ENCODE assay signal across 16 cellular contexts in genomic region chr6:90123796-90124195, GRCh38.
DNase-seq lines count a peak whose midpoint lies in the region; ATAC-seq and TF ChIP-seq lines count a peak whose summit lies in the region.
"Had no signal": no experiment of that assay in that cellular context is flagged by ENCODE, and none has a peak within 500 bp of the region (broad histone marks: within the 10 kb centered on the region; RNA-seq: fewer than 3 reads in every experiment).

No MANE protein-coding gene starts in this region.

- ATAC-seq in stimulated activated naive CD8-positive, alpha-beta T cell treated with anti-CD3 and anti-CD28 coated beads, Interleukin-15, amount 100 ng/mL, for 72 hours: peak; percentile 76
- ATAC-seq in GM18870 (IDR thresholded peaks at IDR 0.05; ENCODE audit: unreplicated experiment): no peak
- ATAC-seq: body of pancreas, T-cell had no signal

- no peak overlapping the region for H3K27ac ChIP-seq in SK-N-SH (ENCODE audit: low read depth in 2 of 2, low read length in 1 of 2)
- H3K27ac ChIP-seq in fibroblast of lung (ENCODE audit: insufficient read depth, low read length): no peak overlapping the region
- no peak overlapping the region for H3K27ac ChIP-seq in PC-9
- H3K27ac ChIP-seq: BLaER1, body of pancreas had no signal

- no peak for TF ChIP-seq RAD21 in SK-N-SH (IDR thresholded peaks at IDR 0.05; ENCODE audit: low read length)

- POLR2A ChIA-PET in SK-N-SH (lab: Yijun Ruan, JAX): no interaction called here
- POLR2A ChIA-PET in PC-9 (lab: Charles Lee; ENCODE audit: unreplicated experiment): no interaction called here

- CTCF ChIA-PET in activated naive CD4-positive, alpha-beta T cell treated with anti-CD3 and anti-CD28 coated beads, Interleukin-2, amount 10 ng/mL, durations not matched to agents 7 days and 5 days (lab: Charles Lee): interaction anchor here (0.7 kb wide), 1 partner anchor 172 kb away, joined by 3 read pairs; no protein-coding TSS in a partner anchor
- CTCF ChIA-PET in SK-N-SH (lab: Yijun Ruan, JAX) (interaction anchor here (0.5 to 1.5 kb wide), 3 partner anchors 11 to 184 kb away, joined by 3 read pairs; no protein-coding TSS in a partner anchor), PC-9 (lab: Charles Lee) (no interaction called here)

- H3K4me1 ChIP-seq in SK-N-SH (ENCODE audit: control insufficient read depth in 1 of 2, insufficient read depth in 2 of 2, low read depth in 1 of 2, low read length in 1 of 2): peaks cover 0 to 9% of the 10 kb centered on the region in 2 experiments; a peak in 1 of 4 replicates
- H3K4me1 ChIP-seq in fibroblast of lung (ENCODE audit: control insufficient read depth, extremely low read depth, insufficient read depth, low read length): peaks cover 4% of the 10 kb centered on the region
- no peaks in the 10 kb centered on the region for H3K4me1 ChIP-seq in PC-9 (replicated peaks; ENCODE audit: insufficient read depth)
- H3K4me1 ChIP-seq: body of pancreas had no signal

- H2AFZ ChIP-seq in SK-N-SH (ENCODE audit: low read depth) (no peak overlapping the region), fibroblast of lung (ENCODE audit: low read length) (no peak overlapping the region), PC-9 (no peak overlapping the region)

- DNase-seq in activated naive CD4-positive, alpha-beta T cell treated with anti-CD3 and anti-CD28 coated beads, Interleukin-2, amount 10 ng/mL, durations not matched to agents 7 days and 5 days: no peak
- DNase-seq in SK-N-SH (no peak), fibroblast of lung (ENCODE audit: low read depth in 2 of 2) (peak; percentile 41 to 70), lower leg skin (ENCODE audit: low spot score in 2 of 2) (no peak), PC-9 (no peak)
- peak; percentile 31 to 58 for DNase-seq in stimulated activated naive CD8-positive, alpha-beta T cell treated with anti-CD3 and anti-CD28 coated beads, Interleukin-15, amount 100 ng/mL, for 72 hours
- DNase-seq: body of pancreas; DND-41; effector CD4-positive, alpha-beta T cell; H7; islet precursor cell; NCI-H2081 treated with DMSO at 0.1 percent for 48 hours; T-cell had no signal

- H3K36me3 ChIP-seq in SK-N-SH (replicated peaks in 1 of 2; ENCODE audit: control insufficient read depth in 1 of 2, insufficient read depth in 2 of 2, low read length in 1 of 2) (no peaks in the 10 kb centered on the region), fibroblast of lung (ENCODE audit: control insufficient read depth, insufficient read depth, low read length) (no peaks in the 10 kb centered on the region), PC-9 (ENCODE audit: low read depth) (no peaks in the 10 kb centered on the region)

- no peak for TF ChIP-seq CTCF in SK-N-SH (IDR thresholded peaks at IDR 0.05)
- no peak for TF ChIP-seq CTCF in fibroblast of lung (conservative IDR thresholded peaks at IDR 0.05 in 1 of 2, IDR thresholded peaks at IDR 0.05 in 1 of 2; ENCODE audit: low read depth in 1 of 2, low read length in 2 of 2)
- TF ChIP-seq CTCF in lower leg skin (IDR thresholded peaks at IDR 0.05): no peak
- no peak for TF ChIP-seq CTCF in PC-9 (conservative IDR thresholded peaks at IDR 0.05)

- TF ChIP-seq EP300 in SK-N-SH (IDR thresholded peaks at IDR 0.05; ENCODE audit: borderline replicate concordance in 1 of 2, low read depth in 1 of 2, low read length in 1 of 2): no peak

- no TSS peak for BruUV-seq in PC-9 (replicated peaks; lab: Mats Ljungman, UMichigan)

- H3K9me3 ChIP-seq in SK-N-SH (no peaks in the 10 kb centered on the region), fibroblast of lung (ENCODE audit: control insufficient read depth, insufficient read depth, low read depth, low read length) (no peaks in the 10 kb centered on the region), PC-9 (ENCODE audit: insufficient read depth, low read depth) (no peaks in the 10 kb centered on the region)
- H3K9me3 ChIP-seq: BLaER1, body of pancreas had no signal

- peak overlapping the region; percentile 30 for H3K27ac Mint-ChIP-seq in activated naive CD4-positive, alpha-beta T cell treated with anti-CD3 and anti-CD28 coated beads, Interleukin-2, amount 50 U/mL, for 24 hours
- H3K27ac Mint-ChIP-seq in activated naive CD4-positive, alpha-beta T cell treated with anti-CD3 and anti-CD28 coated beads, Interleukin-2, amount 10 ng/mL, durations not matched to agents 7 days and 5 days: no peak overlapping the region
- peak overlapping the region; percentile 59 to 84 for H3K27ac Mint-ChIP-seq in stimulated activated naive CD8-positive, alpha-beta T cell treated with anti-CD3 and anti-CD28 coated beads, Interleukin-15, amount 100 ng/mL, for 72 hours

- H3K9ac ChIP-seq in SK-N-SH (no peak overlapping the region), fibroblast of lung (ENCODE audit: insufficient read depth, low read length) (no peak overlapping the region)
- H3K9ac ChIP-seq: BLaER1 had no signal

- no peaks in the 10 kb centered on the region for H3K27me3 ChIP-seq in SK-N-SH (ENCODE audit: insufficient read depth)
- no peaks in the 10 kb centered on the region for H3K27me3 ChIP-seq in fibroblast of lung (ENCODE audit: control insufficient read depth, insufficient read depth, low read length)
- H3K27me3 ChIP-seq in PC-9 (ENCODE audit: insufficient read depth, low read depth): no peaks in the 10 kb centered on the region
- H3K27me3 ChIP-seq: BLaER1, body of pancreas had no signal

- H3F3A ChIP-seq in SK-N-SH (replicated peaks; ENCODE audit: insufficient read depth) (no peaks in the 10 kb centered on the region), PC-9 (ENCODE audit: insufficient read depth, low read depth) (no peaks in the 10 kb centered on the region)

- no peak overlapping the region for H3K4me3 Mint-ChIP-seq in activated naive CD4-positive, alpha-beta T cell treated with anti-CD3 and anti-CD28 coated beads, Interleukin-2, amount 50 U/mL, for 24 hours
- H3K4me3 Mint-ChIP-seq in activated naive CD4-positive, alpha-beta T cell treated with anti-CD3 and anti-CD28 coated beads, Interleukin-2, amount 10 ng/mL, durations not matched to agents 7 days and 5 days: no peak overlapping the region
- peak overlapping the region in 1 of 2 donors; percentile 35 for H3K4me3 Mint-ChIP-seq in stimulated activated naive CD8-positive, alpha-beta T cell treated with anti-CD3 and anti-CD28 coated beads, Interleukin-15, amount 100 ng/mL, for 72 hours
- H3K4me3 Mint-ChIP-seq: T-cell had no signal

- no peaks in the 10 kb centered on the region for H3K79me2 ChIP-seq in SK-N-SH (ENCODE audit: insufficient read depth)
- H3K79me2 ChIP-seq in fibroblast of lung (ENCODE audit: control insufficient read depth, insufficient read depth, low read length): no peaks in the 10 kb centered on the region
- H3K79me2 ChIP-seq in PC-9 (ENCODE audit: low read depth): no peaks in the 10 kb centered on the region

- no peak overlapping the region for H3K4me2 ChIP-seq in SK-N-SH
- H3K4me2 ChIP-seq in fibroblast of lung (ENCODE audit: extremely low read depth, insufficient read depth, low read length): no peak overlapping the region
- no peak overlapping the region for H3K4me2 ChIP-seq in PC-9
- H3K4me2 ChIP-seq: BLaER1 had no signal

- H4K20me1 ChIP-seq in SK-N-SH (ENCODE audit: insufficient read depth): no peaks in the 10 kb centered on the region
- H4K20me1 ChIP-seq in fibroblast of lung (ENCODE audit: control insufficient read depth, extremely low read depth, insufficient read depth, low read length): no peaks in the 10 kb centered on the region
- H4K20me1 ChIP-seq in PC-9 (ENCODE audit: insufficient read depth): no peaks in the 10 kb centered on the region

- H3K4me3 ChIP-seq in SK-N-SH (ENCODE audit: low read depth in 2 of 2, low read length in 1 of 2) (no peak overlapping the region), fibroblast of lung (replicated peaks in 1 of 4; ENCODE audit: control extremely low read depth in 1 of 4, insufficient read depth in 1 of 4, low read depth in 3 of 4, low read length in 4 of 4) (no peak overlapping the region), lower leg skin (ENCODE audit: low read depth, poor library complexity, severe bottlenecking) (no peak overlapping the region), PC-9 (no peak overlapping the region)
- H3K4me3 ChIP-seq: BLaER1, body of pancreas had no signal

- H3K9me2 ChIP-seq in SK-N-SH (no peaks in the 10 kb centered on the region), PC-9 (ENCODE audit: insufficient read depth) (no peaks in the 10 kb centered on the region)

- H3K27me3 Mint-ChIP-seq in activated naive CD4-positive, alpha-beta T cell treated with anti-CD3 and anti-CD28 coated beads, Interleukin-2, amount 50 U/mL, for 24 hours: no peaks in the 10 kb centered on the region
- H3K27me3 Mint-ChIP-seq in activated naive CD4-positive, alpha-beta T cell treated with anti-CD3 and anti-CD28 coated beads, Interleukin-2, amount 10 ng/mL, durations not matched to agents 7 days and 5 days: no peaks in the 10 kb centered on the region
- no peaks in the 10 kb centered on the region for H3K27me3 Mint-ChIP-seq in stimulated activated naive CD8-positive, alpha-beta T cell treated with anti-CD3 and anti-CD28 coated beads, Interleukin-15, amount 100 ng/mL, for 72 hours
- H3K27me3 Mint-ChIP-seq: T-cell had no signal

- H3K36me3 Mint-ChIP-seq in activated naive CD4-positive, alpha-beta T cell treated with anti-CD3 and anti-CD28 coated beads, Interleukin-2, amount 50 U/mL, for 24 hours: peaks cover 33% of the 10 kb centered on the region
- H3K36me3 Mint-ChIP-seq in activated naive CD4-positive, alpha-beta T cell treated with anti-CD3 and anti-CD28 coated beads, Interleukin-2, amount 10 ng/mL, durations not matched to agents 7 days and 5 days: peaks cover 48% of the 10 kb centered on the region

- no peak for TF ChIP-seq POLR2A in lower leg skin (IDR thresholded peaks at IDR 0.05)

- intact Hi-C loops in lower leg skin (cut with DNase I; ENCODE audit: low total_unique reads): no loop called here
- intact Hi-C loops in PC-9 (cut with micrococcal nuclease; ENCODE audit: unreplicated experiment): no loop called here

- H3K4me1 Mint-ChIP-seq in activated naive CD4-positive, alpha-beta T cell treated with anti-CD3 and anti-CD28 coated beads, Interleukin-2, amount 50 U/mL, for 24 hours: peaks cover 79% of the 10 kb centered on the region
- peaks cover 71% of the 10 kb centered on the region for H3K4me1 Mint-ChIP-seq in activated naive CD4-positive, alpha-beta T cell treated with anti-CD3 and anti-CD28 coated beads, Interleukin-2, amount 10 ng/mL, durations not matched to agents 7 days and 5 days
- H3K4me1 Mint-ChIP-seq in stimulated activated naive CD8-positive, alpha-beta T cell treated with anti-CD3 and anti-CD28 coated beads, Interleukin-15, amount 100 ng/mL, for 72 hours: peaks cover 70% of the 10 kb centered on the region

- H3K9me3 Mint-ChIP-seq in activated naive CD4-positive, alpha-beta T cell treated with anti-CD3 and anti-CD28 coated beads, Interleukin-2, amount 50 U/mL, for 24 hours: peaks cover 4% of the 10 kb centered on the region
- no peaks in the 10 kb centered on the region for H3K9me3 Mint-ChIP-seq in activated naive CD4-positive, alpha-beta T cell treated with anti-CD3 and anti-CD28 coated beads, Interleukin-2, amount 10 ng/mL, durations not matched to agents 7 days and 5 days
- no peaks in the 10 kb centered on the region for H3K9me3 Mint-ChIP-seq in stimulated activated naive CD8-positive, alpha-beta T cell treated with anti-CD3 and anti-CD28 coated beads, Interleukin-15, amount 100 ng/mL, for 72 hours

- 87% methylated on average over 6 of the region's 7 CpGs for WGBS in SK-N-SH (ENCODE audit: low lambda C conversion rate)
- WGBS in lower leg skin, 2 donors: 92 to 94% methylated on average over 7 of the region's 7 CpGs

TF ChIP-seq in SK-N-SH, 30 proteins besides CTCF, POLR2A, EP300 and RAD21 (continues in another document):
- TF ChIP-seq JUND (IDR thresholded peaks at IDR 0.05): 0 out of 2 replicates have a peak, but pooled peaks have one; percentile 7

Comparison
In these comparisons a context has a peak if more than half of its experiments do, and no peak if none do; other contexts are left out.
1. DNase-seq: peak in fibroblast of lung (2 of 2) and stimulated activated naive CD8-positive, alpha-beta T cell treated with anti-CD3 and anti-CD28 coated beads, Interleukin-15, amount 100 ng/mL, for 72 hours (2 of 2); none in activated naive CD4-positive, alpha-beta T cell treated with anti-CD3 and anti-CD28 coated beads, Interleukin-2, amount 10 ng/mL, durations not matched to agents 7 days and 5 days (single experiment), SK-N-SH (single experiment), lower leg skin (0 of 2) and PC-9 (0 of 2).